ENCODE assay signal across 11 cellular contexts in the genomic region with DNA sequence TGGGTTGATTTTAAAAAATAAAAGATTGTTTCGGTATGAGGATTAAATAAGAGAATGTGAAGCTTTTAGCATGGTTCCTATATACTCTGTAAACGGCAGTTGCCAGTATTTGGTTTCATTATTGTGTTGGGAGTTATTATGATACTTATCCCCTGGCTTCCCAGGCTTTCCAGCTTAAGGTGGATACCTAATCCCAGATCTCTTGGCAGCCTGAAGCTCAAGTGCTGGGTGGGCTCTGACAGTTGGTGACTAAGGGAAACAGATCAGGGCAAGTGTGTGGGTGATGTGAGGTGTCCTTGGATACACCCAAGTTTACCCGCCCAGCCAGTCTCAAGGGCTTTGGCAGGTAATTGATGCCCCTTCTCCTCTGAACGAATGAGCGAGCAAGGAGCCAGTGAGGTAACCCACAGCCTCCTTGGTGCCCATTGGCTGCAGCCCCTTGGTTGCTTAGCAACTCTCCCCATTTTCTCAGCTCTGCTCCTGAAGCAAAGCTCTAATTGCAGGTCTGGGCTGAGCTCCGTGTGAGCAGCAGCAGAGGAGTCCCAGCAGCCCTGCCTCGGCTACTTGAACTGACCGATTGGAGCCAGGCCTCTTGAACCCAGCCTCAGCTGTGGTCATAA. TPM values are rescaled to one million over a fixed set of nuclear protein-coding genes. Genes with fewer than 3 reads are reported as not detected.
DNase-seq lines count a peak whose midpoint lies in the region; ATAC-seq lines count a peak whose summit lies in the region.
"Had no signal": no experiment of that assay in that cellular context is flagged by ENCODE, and none has a peak within 500 bp of the region (broad histone marks: within the 10 kb centered on the region; RNA-seq: fewer than 3 reads in every experiment).

No MANE protein-coding gene starts in this region.

- no peak overlapping the region for H3K27ac ChIP-seq in right cardiac atrium (ENCODE audit: low read length)
- H3K27ac ChIP-seq: A549, KMS-11 had no signal

- H3K4me1 ChIP-seq in right cardiac atrium (ENCODE audit: control insufficient read depth, insufficient read depth, low read length) = no peaks in the 10 kb centered on the region

- H3K4me3 ChIP-seq in right cardiac atrium (ENCODE audit: low read length) = no peak overlapping the region
- H3K4me3 ChIP-seq: A549 had no signal

- no peaks in the 10 kb centered on the region for H3K9me3 ChIP-seq in right cardiac atrium (ENCODE audit: control insufficient read depth, low read length)
- H3K9me3 ChIP-seq: A549 had no signal

- intact Hi-C loops in right cardiac atrium (cut with DNase I) = no loop called here

- no peak for ATAC-seq in right cardiac atrium
- ATAC-seq: A549 had no signal

- 71% methylated on average over 8 of the region's 8 CpGs for WGBS in right cardiac atrium

- DNase-seq in COR-L47 (lab: John Stamatoyannopoulos, UW) (peak; percentile 84), NCI-H1930 (lab: John Stamatoyannopoulos, UW) (peak; percentile 48 to 76), SK-N-DZ (ENCODE audit: low spot score) (peak; percentile 88), kidney tubule cell (ENCODE audit: low spot score) (peak; percentile 29), UCSD-AML1 (lab: John Stamatoyannopoulos, UW; ENCODE audit: unreplicated experiment) (no peak), AG08396 (ENCODE audit: low spot score) (no peak), right cardiac atrium (no peak)
- no peak for DNase-seq in stimulated activated CD4-positive, alpha-beta T cell treated with anti-CD3 and anti-CD28 coated beads, Interleukin-4, amount 100 ng/mL, for 4 hours
- DNase-seq: activated naive CD8-positive, alpha-beta T cell treated with anti-CD3 and anti-CD28 coated beads, Interleukin-2, amount 10 ng/mL, durations not matched to agents 7 days and 5 days had no signal

- no peaks in the 10 kb centered on the region for H3K27me3 ChIP-seq in right cardiac atrium (ENCODE audit: control insufficient read depth, insufficient read depth)

RNA-seq across cellular contexts. Expression of a gene that starts 6.1 kb away (rescaled TPM):
- polyA plus RNA-seq in SK-N-DZ (2014; cell fraction: cytosol; rRNA removed) = 14.8 and 17.5 TPM in 2 replicates
- 23.9 and 60.9 TPM in 2 replicates for polyA plus RNA-seq in SK-N-DZ (2014; cell fraction: nucleus; rRNA removed)
- total RNA-seq in right cardiac atrium = 10 to 100 TPM; 25.5 to 31.2 (median 29.2) TPM
- 18.6 TPM for polyA plus RNA-seq in right cardiac atrium

RNA-seq across cellular contexts. Expression of a gene that starts 17.0 kb away (rescaled TPM):
- 44.2 and 50.7 TPM in 2 replicates for polyA plus RNA-seq in SK-N-DZ (2014; cell fraction: cytosol; rRNA removed)
- 90.6 and 137 TPM in 2 replicates for polyA plus RNA-seq in SK-N-DZ (2014; cell fraction: nucleus; rRNA removed)
- total RNA-seq in right cardiac atrium = 10 to 100 TPM; 14.2 to 19.0 (median 15.4) TPM
- 10.7 TPM for polyA plus RNA-seq in right cardiac atrium

RNA-seq across cellular contexts. Expression of a gene that starts 19.2 kb away (rescaled TPM):
- 0.31 and 1.6 TPM in 2 replicates for polyA plus RNA-seq in SK-N-DZ (2014; cell fraction: cytosol; rRNA removed)
- 3.7 and 4.4 TPM in 2 replicates for polyA plus RNA-seq in SK-N-DZ (2014; cell fraction: nucleus; rRNA removed)
- total RNA-seq in right cardiac atrium = 1 to 10 TPM in 1 of 4 donors, under 1 TPM in 3; 0.40 to 1.3 (median 0.52) TPM
- polyA plus RNA-seq in right cardiac atrium = 0.34 TPM

RNA-seq across cellular contexts. Expression of a gene that starts 21.9 kb away (rescaled TPM):
- 240 and 241 TPM in 2 replicates for polyA plus RNA-seq in SK-N-DZ (2014; cell fraction: cytosol; rRNA removed)
- polyA plus RNA-seq in SK-N-DZ (2014; cell fraction: nucleus; rRNA removed) = 211 and 230 TPM in 2 replicates
- 100 to 1,000 TPM in 2 of 4 donors, 10 to 100 TPM in 2; 76.9 to 118 (median 99.2) TPM for total RNA-seq in right cardiac atrium
- 111 TPM for polyA plus RNA-seq in right cardiac atrium

RNA-seq across cellular contexts. Expression of a gene that starts 26.2 kb away (rescaled TPM):
- 87.4 and 102 TPM in 2 replicates for polyA plus RNA-seq in SK-N-DZ (2014; cell fraction: cytosol; rRNA removed)
- 61.8 and 91.4 TPM in 2 replicates for polyA plus RNA-seq in SK-N-DZ (2014; cell fraction: nucleus; rRNA removed)
- 10 to 100 TPM; 30.5 to 39.1 (median 34.5) TPM for total RNA-seq in right cardiac atrium
- polyA plus RNA-seq in right cardiac atrium = 29.3 TPM

Comparison
In these comparisons a context has a peak if more than half of its experiments do, and no peak if none do; other contexts are left out.
1. DNase-seq: peak in COR-L47 (single experiment), NCI-H1930 (2 of 2), SK-N-DZ (single experiment) and kidney tubule cell (single experiment); none in UCSD-AML1 (single experiment), stimulated activated CD4-positive, alpha-beta T cell treated with anti-CD3 and anti-CD28 coated beads, Interleukin-4, amount 100 ng/mL, for 4 hours (0 of 2), AG08396 (single experiment) and right cardiac atrium (0 of 3).